ENCODE assay signal across 16 cellular contexts in genomic region chr2:28450901-28451565, GRCh38. TPM values are rescaled to one million over a fixed set of nuclear protein-coding genes. Genes with fewer than 3 reads are reported as not detected.
DNase-seq lines count a peak whose midpoint lies in the region; ATAC-seq lines count a peak whose summit lies in the region.
"Had no signal": no experiment of that assay in that cellular context is flagged by ENCODE, and none has a peak within 500 bp of the region (broad histone marks: within the 10 kb centered on the region; RNA-seq: fewer than 3 reads in every experiment).

No MANE protein-coding gene starts in this region.

- H3K27me3 Mint-ChIP-seq in activated CD4-positive, alpha-beta T cell treated with anti-CD3 and anti-CD28 coated beads for 36 hours, result no peaks in the 10 kb centered on the region
- no peaks in the 10 kb centered on the region for H3K27me3 Mint-ChIP-seq in activated naive CD8-positive, alpha-beta T cell
- H3K27me3 Mint-ChIP-seq in activated naive CD8-positive, alpha-beta T cell treated with anti-CD3 and anti-CD28 coated beads, Interleukin-2, amount 50 U/mL, for 24 hours, result no peaks in the 10 kb centered on the region
- H3K27me3 Mint-ChIP-seq in T-helper 17 cell, result peaks cover 4% of the 10 kb centered on the region
- no peaks in the 10 kb centered on the region for H3K27me3 Mint-ChIP-seq in dendritic cell treated with granulocyte-macrophage colony-stimulating factor and Interleukin-4, amounts not matched to agents 40 ng/mL and 50 ng/mL, for 4 days

- DNase-seq in activated CD4-positive, alpha-beta T cell treated with anti-CD3 and anti-CD28 coated beads for 36 hours, result no peak
- DNase-seq in activated CD4-positive, alpha-beta T cell treated with anti-CD3 and anti-CD28 coated beads, Interleukin-2, amount 50 U/mL, for 4 hours, result no peak
- DNase-seq in activated naive CD8-positive, alpha-beta T cell treated with anti-CD3 and anti-CD28 coated beads, Interleukin-2, amount 50 U/mL, for 24 hours, result no peak
- no peak for DNase-seq in T-helper 17 cell
- DNase-seq in stimulated activated CD4-positive, alpha-beta T cell treated with anti-CD3 and anti-CD28 coated beads, Interleukin-2, amount 100 ng/mL, for 24 hours, result no peak
- no peak for DNase-seq in head of caudate nucleus
- DNase-seq: GF-D8, NCI-H1105, NCI-H1694, NCI-H2227 treated with DMSO at 0.1 percent for 48 hours, NCI-H524 had no signal

- no peaks in the 10 kb centered on the region for H3K36me3 Mint-ChIP-seq in activated CD4-positive, alpha-beta T cell treated with anti-CD3 and anti-CD28 coated beads for 36 hours (ENCODE audit: low read depth)
- no peaks in the 10 kb centered on the region for H3K36me3 Mint-ChIP-seq in activated naive CD8-positive, alpha-beta T cell
- no peaks in the 10 kb centered on the region for H3K36me3 Mint-ChIP-seq in activated naive CD8-positive, alpha-beta T cell treated with anti-CD3 and anti-CD28 coated beads, Interleukin-2, amount 50 U/mL, for 24 hours (ENCODE audit: low read depth)
- H3K36me3 Mint-ChIP-seq in T-helper 17 cell (ENCODE audit: low read depth), result no peaks in the 10 kb centered on the region
- H3K36me3 Mint-ChIP-seq in dendritic cell treated with granulocyte-macrophage colony-stimulating factor and Interleukin-4, amounts not matched to agents 40 ng/mL and 50 ng/mL, for 4 days (ENCODE audit: low read depth), result no peaks in the 10 kb centered on the region
- H3K36me3 Mint-ChIP-seq: IgD-negative memory B cell had no signal

- CTCF ChIA-PET in activated CD4-positive, alpha-beta T cell treated with anti-CD3 and anti-CD28 coated beads for 36 hours (lab: Charles Lee), result interaction anchor here (1.0 kb wide), 1 partner anchor 747 kb away, joined by 3 read pairs; no protein-coding TSS in a partner anchor

- peaks cover 56% of the 10 kb centered on the region for H3K4me1 Mint-ChIP-seq in activated CD4-positive, alpha-beta T cell treated with anti-CD3 and anti-CD28 coated beads for 36 hours
- peaks cover 41% of the 10 kb centered on the region for H3K4me1 Mint-ChIP-seq in activated naive CD8-positive, alpha-beta T cell (ENCODE audit: low read depth)
- H3K4me1 Mint-ChIP-seq in activated naive CD8-positive, alpha-beta T cell treated with anti-CD3 and anti-CD28 coated beads, Interleukin-2, amount 50 U/mL, for 24 hours, result peaks cover 58% of the 10 kb centered on the region
- H3K4me1 Mint-ChIP-seq in T-helper 17 cell, result peaks cover 15% of the 10 kb centered on the region
- H3K4me1 Mint-ChIP-seq in dendritic cell treated with granulocyte-macrophage colony-stimulating factor and Interleukin-4, amounts not matched to agents 40 ng/mL and 50 ng/mL, for 4 days (ENCODE audit: low read depth), result peaks cover 70% of the 10 kb centered on the region
- H3K4me1 Mint-ChIP-seq: IgD-negative memory B cell had no signal

- peak overlapping the region; percentile 97 for H3K27ac Mint-ChIP-seq in activated CD4-positive, alpha-beta T cell treated with anti-CD3 and anti-CD28 coated beads for 36 hours
- peak overlapping the region; percentile 43 for H3K27ac Mint-ChIP-seq in activated naive CD8-positive, alpha-beta T cell
- H3K27ac Mint-ChIP-seq in activated naive CD8-positive, alpha-beta T cell treated with anti-CD3 and anti-CD28 coated beads, Interleukin-2, amount 50 U/mL, for 24 hours, result no peak overlapping the region
- H3K27ac Mint-ChIP-seq in T-helper 17 cell, result peak overlapping the region; percentile 75
- H3K27ac Mint-ChIP-seq in dendritic cell treated with granulocyte-macrophage colony-stimulating factor and Interleukin-4, amounts not matched to agents 40 ng/mL and 50 ng/mL, for 4 days, result peak overlapping the region; percentile 92
- H3K27ac Mint-ChIP-seq: IgD-negative memory B cell had no signal

- no peak for ATAC-seq in activated CD4-positive, alpha-beta T cell treated with anti-CD3 and anti-CD28 coated beads for 36 hours
- no peak for ATAC-seq in activated naive CD8-positive, alpha-beta T cell treated with anti-CD3 and anti-CD28 coated beads, Interleukin-2, amount 50 U/mL, for 24 hours
- no peak for ATAC-seq in T-helper 17 cell

- no peaks in the 10 kb centered on the region for H3K9me3 ChIP-seq in T-helper 17 cell (ENCODE audit: control insufficient read depth, low read length, poor library complexity, severe bottlenecking)
- H3K9me3 ChIP-seq: BLaER1 had no signal

- H3K4me3 Mint-ChIP-seq in activated CD4-positive, alpha-beta T cell treated with anti-CD3 and anti-CD28 coated beads for 36 hours, result no peak overlapping the region
- no peak overlapping the region for H3K4me3 Mint-ChIP-seq in activated naive CD8-positive, alpha-beta T cell
- H3K4me3 Mint-ChIP-seq in activated naive CD8-positive, alpha-beta T cell treated with anti-CD3 and anti-CD28 coated beads, Interleukin-2, amount 50 U/mL, for 24 hours, result no peak overlapping the region
- no peak overlapping the region for H3K4me3 Mint-ChIP-seq in T-helper 17 cell
- H3K4me3 Mint-ChIP-seq in dendritic cell treated with granulocyte-macrophage colony-stimulating factor and Interleukin-4, amounts not matched to agents 40 ng/mL and 50 ng/mL, for 4 days, result no peak overlapping the region
- H3K4me3 Mint-ChIP-seq: IgD-negative memory B cell had no signal

- POLR2A ChIA-PET in activated CD4-positive, alpha-beta T cell treated with anti-CD3 and anti-CD28 coated beads for 36 hours (lab: Charles Lee), result no interaction called here

- intact Hi-C loops in activated CD4-positive, alpha-beta T cell treated with anti-CD3 and anti-CD28 coated beads for 36 hours (cut with DNase I, micrococcal nuclease), result loop anchor here (1.0 kb wide), 4 partner anchors 14 to 199 kb away; partner anchors contain the start of gene FOSL2 (in 1 of the 2)
- intact Hi-C loops in dendritic cell treated with granulocyte-macrophage colony-stimulating factor and Interleukin-4, amounts not matched to agents 40 ng/mL and 50 ng/mL, for 4 days (cut with micrococcal nuclease), result loop anchor here (5.0 kb wide), 2 partner anchors 44 to 699 kb away; no protein-coding TSS in a partner anchor
- intact Hi-C loops in head of caudate nucleus (cut with DNase I), result no loop called here

- H3K9me3 Mint-ChIP-seq in activated CD4-positive, alpha-beta T cell treated with anti-CD3 and anti-CD28 coated beads for 36 hours (ENCODE audit: low read depth), result no peaks in the 10 kb centered on the region
- H3K9me3 Mint-ChIP-seq in activated naive CD8-positive, alpha-beta T cell (ENCODE audit: low read depth), result no peaks in the 10 kb centered on the region
- no peaks in the 10 kb centered on the region for H3K9me3 Mint-ChIP-seq in activated naive CD8-positive, alpha-beta T cell treated with anti-CD3 and anti-CD28 coated beads, Interleukin-2, amount 50 U/mL, for 24 hours
- H3K9me3 Mint-ChIP-seq in dendritic cell treated with granulocyte-macrophage colony-stimulating factor and Interleukin-4, amounts not matched to agents 40 ng/mL and 50 ng/mL, for 4 days, result no peaks in the 10 kb centered on the region
- H3K9me3 Mint-ChIP-seq: IgD-negative memory B cell had no signal

RNA-seq across cellular contexts. Expression of gene PLB1, which starts 44.8 kb away (rescaled TPM):
- total RNA-seq in activated CD4-positive, alpha-beta T cell treated with anti-CD3 and anti-CD28 coated beads for 36 hours, result 1 to 10 TPM in 1 of 2 experiments, under 1 TPM in 1; 0.87 to 1.1 TPM
- total RNA-seq in T-helper 17 cell, result 1 to 10 TPM; 2.2 to 2.7 TPM
- total RNA-seq: HT-29 had no signal

RNA-seq across cellular contexts. Expression of gene FOSL2, which starts 58.4 kb away (rescaled TPM):
- total RNA-seq in activated CD4-positive, alpha-beta T cell treated with anti-CD3 and anti-CD28 coated beads for 36 hours, result 100 to 1,000 TPM; 135 to 225 TPM
- total RNA-seq in T-helper 17 cell, result 100 to 1,000 TPM; 114 to 153 TPM
